In the genomic region with DNA sequence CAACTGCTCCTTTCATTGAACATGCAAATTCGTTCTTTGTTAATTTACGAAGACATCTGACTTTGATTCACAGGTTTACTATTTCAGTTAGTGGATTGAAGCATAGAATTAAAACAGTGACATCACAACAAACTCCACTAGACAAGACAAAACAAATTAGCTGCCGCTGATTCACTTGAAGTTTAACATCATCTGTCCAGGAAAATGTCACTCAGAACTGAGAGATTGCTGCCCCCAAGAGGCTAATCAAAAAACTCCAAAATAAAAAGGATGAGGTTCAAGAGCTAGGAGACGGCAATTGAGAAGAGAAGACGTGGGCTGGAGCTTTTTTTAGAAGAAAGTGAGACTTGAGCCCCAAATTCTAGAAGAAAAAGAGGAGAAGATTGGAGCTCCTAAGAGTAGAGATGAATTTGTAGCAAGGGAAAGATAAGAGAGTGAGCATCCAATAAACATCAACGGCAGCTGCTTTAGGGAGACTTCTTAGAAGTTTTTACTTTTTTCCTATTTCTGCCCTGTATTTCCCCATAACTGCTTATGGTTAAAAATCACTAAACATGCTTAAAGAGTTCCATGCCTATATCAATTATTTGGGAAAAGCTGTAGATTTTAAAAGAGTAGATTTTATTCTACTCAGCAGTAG, we compare ENCODE assay signal across 8 cellular contexts. TPM values are rescaled to one million over a fixed set of nuclear protein-coding genes. Genes with fewer than 3 reads are reported as not detected.
A peak's percentile ranks its signal among the peaks of the same experiment; 100 is the strongest.
DNase-seq lines count a peak whose midpoint lies in the region; ATAC-seq and TF ChIP-seq lines count a peak whose summit lies in the region.

No MANE protein-coding gene starts in this region.

- H3K4me3 ChIP-seq in astrocyte of the spinal cord (ENCODE audit: low read depth, low read length) (no peak overlapping the region), kidney epithelial cell (ENCODE audit: low read depth, low read length) (no peak overlapping the region)

- DNase-seq in AG20443 (ENCODE audit: low spot score), result peak; percentile 36
- peak; percentile 15 for DNase-seq in GM10266 (ENCODE audit: extremely low spot score)
- DNase-seq in NCI-H345 (lab: John Stamatoyannopoulos, UW), result peak; percentile 68
- peak; percentile 51 for DNase-seq in astrocyte of the spinal cord (ENCODE audit: low read depth, low spot score)
- peak; percentile 23 for DNase-seq in kidney epithelial cell (ENCODE audit: low read depth)
- no peak for DNase-seq in activated CD8-positive, alpha-beta memory T cell treated with anti-CD3 and anti-CD28 coated beads, Interleukin-2, amount 50 U/mL, for 48 hours
- no peak for DNase-seq in activated T-cell treated with anti-CD3 and anti-CD28 coated beads for 4 hours

- peak; percentile 57 for ATAC-seq in HG03025 (IDR thresholded peaks at IDR 0.05; ENCODE audit: low FRiP score, unreplicated experiment)

- no peaks in the 10 kb centered on the region for H3K27me3 ChIP-seq in kidney epithelial cell (ENCODE audit: control insufficient read depth, insufficient read depth, low read length)

- in situ Hi-C loops in astrocyte of the spinal cord (cut with HindIII; ENCODE audit: low sequenced_read_pairs), result no loop called here

- peak; percentile 49 for TF ChIP-seq CTCF in GM10266 (IDR thresholded peaks at IDR 0.05; ENCODE audit: control insufficient read depth, insufficient read depth, low read depth, missing control alignments)
- peak; percentile 44 for TF ChIP-seq CTCF in astrocyte of the spinal cord (IDR thresholded peaks at IDR 0.05; ENCODE audit: low read depth, low read length)
- TF ChIP-seq CTCF in kidney epithelial cell (IDR thresholded peaks at IDR 0.05; ENCODE audit: insufficient read depth, low read length, poor library complexity, severe bottlenecking), result peak; percentile 41

- no peaks in the 10 kb centered on the region for H3K36me3 ChIP-seq in kidney epithelial cell (ENCODE audit: control insufficient read depth, insufficient read depth, low read length)

RNA-seq across cellular contexts. Expression of a gene that starts 40.8 kb away (rescaled TPM):
- 46.8 and 51.4 TPM in 2 replicates for total RNA-seq in kidney epithelial cell

Comparison
In these comparisons a context has a peak if more than half of its experiments do, and no peak if none do; other contexts are left out.
1. DNase-seq: peak in AG20443 (single experiment), GM10266 (single experiment), NCI-H345 (single experiment), astrocyte of the spinal cord (single experiment) and kidney epithelial cell (single experiment); none in activated CD8-positive, alpha-beta memory T cell treated with anti-CD3 and anti-CD28 coated beads, Interleukin-2, amount 50 U/mL, for 48 hours (single experiment) and activated T-cell treated with anti-CD3 and anti-CD28 coated beads for 4 hours (single experiment).
2. Peak in every context shown above with its lines, with median percentiles within 50 percentile points of each other: CTCF ChIP-seq.